In the genomic region with DNA sequence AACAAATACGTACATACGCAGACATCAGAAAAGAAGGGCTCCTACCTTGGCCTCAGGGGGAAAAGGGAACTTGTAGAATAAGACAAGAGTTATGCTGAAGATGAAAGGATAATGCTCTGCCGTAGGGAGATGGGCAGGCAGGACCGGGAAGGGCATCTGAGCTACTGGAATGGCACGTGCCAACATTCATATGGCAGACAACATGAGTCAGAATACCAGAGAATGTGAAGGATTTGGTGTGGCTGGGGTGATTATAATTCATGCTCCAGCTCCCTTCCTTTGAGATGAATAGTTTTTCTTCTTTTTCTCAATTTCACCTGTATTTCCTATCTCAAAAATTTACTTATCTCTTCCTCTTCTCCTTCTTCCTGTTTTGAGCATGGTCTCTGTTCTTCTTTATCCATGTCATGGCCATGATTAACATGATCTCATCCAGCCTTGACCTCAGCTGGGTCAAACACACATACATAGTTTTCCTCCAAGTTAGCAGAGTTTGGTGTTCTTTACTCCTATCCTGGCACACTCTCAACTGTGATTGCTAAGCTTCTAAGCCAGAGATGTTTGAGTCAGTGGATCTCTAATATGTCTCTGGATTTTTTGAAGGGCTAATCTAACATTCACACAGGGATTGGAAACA, we compare ENCODE assay signal across 16 cellular contexts.
DNase-seq lines count a peak whose midpoint lies in the region; ATAC-seq and TF ChIP-seq lines count a peak whose summit lies in the region.
"Had no signal": no experiment of that assay in that cellular context is flagged by ENCODE, and none has a peak within 500 bp of the region (broad histone marks: within the 10 kb centered on the region; RNA-seq: fewer than 3 reads in every experiment).

No MANE protein-coding gene starts in this region.

- peaks cover 74% of the 10 kb centered on the region for H3K4me1 ChIP-seq in CD4-positive, alpha-beta memory T cell (ENCODE audit: insufficient read depth, low read length)
- H3K4me1 ChIP-seq in esophagus muscularis mucosa (peaks cover 35 to 99% (median 92%) of the 10 kb centered on the region in 4 donors), neutrophil (ENCODE audit: control insufficient read depth in 1 of 2, insufficient read depth in 1 of 2, low read depth in 1 of 2, low read length in 1 of 2) (peaks cover 0 to 6% of the 10 kb centered on the region in 2 experiments)

- H3K9me3 Mint-ChIP-seq in CD4-positive, alpha-beta memory T cell = no peaks in the 10 kb centered on the region

- DNase-seq in CD4-positive, alpha-beta memory T cell = no peak
- peak; percentile 69 for DNase-seq in NCI-H226
- no peak for DNase-seq in esophagus muscularis mucosa (ENCODE audit: extremely low spot score)
- no peak for DNase-seq in globus pallidus (ENCODE audit: low spot score)
- no peak for DNase-seq in mucosa of gallbladder (ENCODE audit: low spot score)
- DNase-seq in SIG-M5 treated with dmso at 0.1 percent for 504 hours (lab: John Stamatoyannopoulos, UW; ENCODE audit: unreplicated experiment) = no peak
- DNase-seq: activated gamma-delta T cell; GOT3; hippocampal formation; NCI-H1417 treated with DMSO at 0.1 percent for 48 hours; SIG-M5; stimulated activated CD4-positive, alpha-beta T cell treated with anti-CD3 and anti-CD28 coated beads, Interleukin-2, amount 100 ng/mL, for 48 hours; stimulated activated naive CD4-positive, alpha-beta T cell treated with Interleukin-2 at 50 U/mL for 16 hours; WERI-Rb-1 had no signal

- no peak for ATAC-seq in GM21381 (IDR thresholded peaks at IDR 0.05; ENCODE audit: unreplicated experiment)

- H3K27ac Mint-ChIP-seq in CD4-positive, alpha-beta memory T cell = peak overlapping the region; percentile 36 to 93 (median 84)

- no peak for TF ChIP-seq EP300 in esophagus muscularis mucosa (IDR thresholded peaks at IDR 0.05)

- TF ChIP-seq POLR2A in esophagus muscularis mucosa (IDR thresholded peaks at IDR 0.05; ENCODE audit: low read depth) = no peak

- peaks cover 67 to 87% (median 77%) of the 10 kb centered on the region in 4 donors for H3K4me1 Mint-ChIP-seq in CD4-positive, alpha-beta memory T cell

- CTCF ChIA-PET in CD4-positive, alpha-beta memory T cell (lab: Charles Lee; ENCODE audit: partially characterized antibody) = interaction anchor here (1.1 to 2.4 kb wide), 5 partner anchors 8 to 71 kb away, joined by 3 to 9 read pairs (median 7); no protein-coding TSS in a partner anchor

- H3K4me3 ChIP-seq in CD4-positive, alpha-beta memory T cell (ENCODE audit: low read length in 2 of 2) = no peak overlapping the region
- H3K4me3 ChIP-seq in esophagus muscularis mucosa = no peak overlapping the region
- no peak overlapping the region for H3K4me3 ChIP-seq in neutrophil (ENCODE audit: low read depth in 1 of 2, low read length in 1 of 2)

- H3K36me3 Mint-ChIP-seq in CD4-positive, alpha-beta memory T cell = peaks cover 3 to 29% of the 10 kb centered on the region in 2 donors

- TF ChIP-seq CTCF in esophagus muscularis mucosa (IDR thresholded peaks at IDR 0.05) = no peak
- TF ChIP-seq CTCF in neutrophil (IDR thresholded peaks at IDR 0.05) = no peak

- peak overlapping the region in 2 of 8 donors; percentile 37 to 40 for H3K4me3 Mint-ChIP-seq in CD4-positive, alpha-beta memory T cell

- intact Hi-C loops in CD4-positive, alpha-beta memory T cell (cut with micrococcal nuclease) = no loop called here
- intact Hi-C loops in esophagus muscularis mucosa (cut with DNase I) = no loop called here

- no peaks in the 10 kb centered on the region for H3K9me3 ChIP-seq in CD4-positive, alpha-beta memory T cell (ENCODE audit: control insufficient read depth in 1 of 2, low read length in 2 of 2)
- no peaks in the 10 kb centered on the region for H3K9me3 ChIP-seq in esophagus muscularis mucosa
- H3K9me3 ChIP-seq in neutrophil = no peaks in the 10 kb centered on the region

- H3K36me3 ChIP-seq in CD4-positive, alpha-beta memory T cell (ENCODE audit: insufficient read depth, low read length) = peaks cover 6% of the 10 kb centered on the region
- H3K36me3 ChIP-seq in esophagus muscularis mucosa (no peaks in the 10 kb centered on the region), neutrophil (no peaks in the 10 kb centered on the region)
- H3K36me3 ChIP-seq: WERI-Rb-1 had no signal

- no peak overlapping the region for H3K27ac ChIP-seq in CD4-positive, alpha-beta memory T cell (ENCODE audit: low read depth, low read length)
- H3K27ac ChIP-seq in esophagus muscularis mucosa (replicated peaks in 1 of 4) (peak overlapping the region; percentile 47 to 98 (median 76)), neutrophil (peak overlapping the region; percentile 25)
- H3K27ac ChIP-seq: WERI-Rb-1 had no signal

- POLR2A ChIA-PET in CD4-positive, alpha-beta memory T cell (lab: Charles Lee; ENCODE audit: partially characterized antibody) = interaction anchor here (1.0 to 3.7 kb wide), 4 partner anchors 11 to 54 kb away, joined by 3 to 13 read pairs (median 4); no protein-coding TSS in a partner anchor

- no peaks in the 10 kb centered on the region for H3K27me3 Mint-ChIP-seq in CD4-positive, alpha-beta memory T cell

- WGBS in esophagus muscularis mucosa = 92% methylated on average over 5 of the region's 5 CpGs

- H3K27me3 ChIP-seq in CD4-positive, alpha-beta memory T cell (ENCODE audit: insufficient read depth, low read length) = no peaks in the 10 kb centered on the region
- H3K27me3 ChIP-seq in esophagus muscularis mucosa (no peaks in the 10 kb centered on the region), neutrophil (no peaks in the 10 kb centered on the region)
